8 cellular contexts compared by ENCODE assay signal in the genomic region with DNA sequence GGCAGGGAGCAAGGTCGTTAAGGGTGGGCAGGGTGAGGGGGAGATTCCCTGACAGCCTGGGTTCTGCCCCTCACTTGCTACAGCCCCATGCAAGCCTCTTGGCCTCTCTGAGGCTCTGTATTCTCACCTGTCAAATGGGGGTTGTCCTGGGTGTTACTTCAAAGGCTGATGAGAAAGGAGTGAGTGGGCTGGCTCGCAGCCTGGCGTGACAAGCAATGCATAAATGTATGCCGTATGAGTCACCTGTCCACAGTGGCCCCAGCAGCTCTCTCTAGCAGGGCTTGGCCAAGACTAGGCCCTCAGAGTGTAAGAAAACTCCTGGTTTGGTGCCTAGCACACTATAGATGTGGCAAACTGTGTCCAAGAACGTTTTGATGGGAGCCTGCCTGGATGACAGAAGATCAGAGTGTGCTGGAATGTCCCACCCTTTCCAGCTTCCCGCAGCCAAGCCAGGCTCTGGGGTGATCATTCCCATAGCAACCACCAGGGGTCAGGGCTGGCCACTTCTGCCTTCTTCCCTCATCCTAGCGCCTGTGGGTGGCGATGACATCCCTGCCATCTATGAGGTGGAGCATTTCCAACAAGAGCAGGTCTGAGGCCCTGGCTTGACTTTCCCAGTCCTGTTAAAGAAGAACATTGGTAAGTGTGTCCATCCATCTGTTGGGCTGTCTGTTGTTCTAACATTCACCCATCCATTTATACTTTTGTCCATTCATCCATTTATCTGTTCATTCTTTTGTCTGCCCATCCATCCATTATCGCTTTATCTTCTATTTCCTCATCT. TPM values are rescaled to one million over a fixed set of nuclear protein-coding genes. Genes with fewer than 3 reads are reported as not detected.
DNase-seq lines count a peak whose midpoint lies in the region; ATAC-seq and TF ChIP-seq lines count a peak whose summit lies in the region.

No MANE protein-coding gene starts in this region.

- TF ChIP-seq RAD21 in Ishikawa (IDR thresholded peaks at IDR 0.05; ENCODE audit: low read depth): peak; percentile 93

- H3K4me3 ChIP-seq in osteoblast (ENCODE audit: insufficient read depth, low read length): peak overlapping the region; percentile 3
- no peak overlapping the region for H3K4me3 ChIP-seq in uterus

- peak overlapping the region; percentile 43 for H2AFZ ChIP-seq in osteoblast (ENCODE audit: low read length)

- DNase-seq in EH (ENCODE audit: low read depth): peak; percentile 77
- peak; percentile 88 for DNase-seq in RKO (ENCODE audit: low spot score)
- peak; percentile 87 for DNase-seq in activated effector memory CD4-positive, alpha-beta T cell treated with anti-CD3 and anti-CD28 coated beads, Interleukin-2, amount 50 U/mL, for 16 hours
- peak; percentile 74 to 89 for DNase-seq in foreskin keratinocyte
- DNase-seq in osteoblast (ENCODE audit: insufficient read length, low spot score, missing footprints): peak; percentile 84
- DNase-seq in uterus: peak; percentile 52 to 64

- no peaks in the 10 kb centered on the region for H3K79me2 ChIP-seq in osteoblast (ENCODE audit: insufficient read depth, low read length)

- peak; percentile 94 for TF ChIP-seq CTCF in foreskin keratinocyte (conservative IDR thresholded peaks at IDR 0.05)
- peak; percentile 98 for TF ChIP-seq CTCF in osteoblast (IDR thresholded peaks at IDR 0.05; ENCODE audit: extremely low read depth, low read depth, low read length)
- peak; percentile 70 to 89 (median 78) for TF ChIP-seq CTCF in uterus (IDR thresholded peaks at IDR 0.05)

- no peaks in the 10 kb centered on the region for H4K20me1 ChIP-seq in osteoblast (ENCODE audit: insufficient read depth, low read length)

- H3K27me3 ChIP-seq in foreskin keratinocyte: no peaks in the 10 kb centered on the region
- H3K27me3 ChIP-seq in osteoblast (ENCODE audit: insufficient read depth, low read length): peaks cover 10% of the 10 kb centered on the region
- H3K27me3 ChIP-seq in uterus: no peaks in the 10 kb centered on the region

- peak overlapping the region; percentile 60 for H3K4me2 ChIP-seq in osteoblast (ENCODE audit: insufficient read depth, low read length)

- peak overlapping the region; percentile 43 for H3K27ac ChIP-seq in foreskin keratinocyte
- peak overlapping the region; percentile 44 for H3K27ac ChIP-seq in osteoblast (ENCODE audit: low read depth, low read length)
- peak overlapping the region; percentile 42 to 78 for H3K27ac ChIP-seq in uterus

- H3K36me3 ChIP-seq in osteoblast (ENCODE audit: insufficient read depth, low read length) (no peaks in the 10 kb centered on the region), uterus (no peaks in the 10 kb centered on the region)

- TF ChIP-seq POLR2A in uterus (IDR thresholded peaks at IDR 0.05): no peak

- no peak for TF ChIP-seq EP300 in Ishikawa (IDR thresholded peaks at IDR 0.05; ENCODE audit: borderline replicate concordance)

- intact Hi-C loops in uterus (cut with DNase I; ENCODE audit: low total_unique reads): loop anchor here (10.0 kb wide), 1 partner anchor 54 kb away; no protein-coding TSS in a partner anchor

- ATAC-seq in GM21529 (IDR thresholded peaks at IDR 0.05; ENCODE audit: unreplicated experiment) (peak; percentile 77), foreskin keratinocyte (peak; percentile 92)

- H3K9me3 ChIP-seq in osteoblast (ENCODE audit: low read depth, low read length): no peaks in the 10 kb centered on the region
- no peaks in the 10 kb centered on the region for H3K9me3 ChIP-seq in uterus

- H3K4me1 ChIP-seq in foreskin keratinocyte (peaks cover 13% of the 10 kb centered on the region), osteoblast (ENCODE audit: insufficient read depth, low read length) (peaks cover 16% of the 10 kb centered on the region), uterus (no peaks in the 10 kb centered on the region)

TF ChIP-seq in Ishikawa, 13 proteins besides CTCF, POLR2A, EP300 and RAD21:
- TF ChIP-seq TEAD4 (IDR thresholded peaks at IDR 0.05) (peak; percentile 75; the same call in 1 of the 2 replicates), CEBPB (IDR thresholded peaks at IDR 0.05) (no peak), ZBTB7A (IDR thresholded peaks at IDR 0.05; ENCODE audit: low read depth) (no peak), NFIC (IDR thresholded peaks at IDR 0.05) (peak; percentile 38; the same call in 1 of the 2 replicates), EGR1 (IDR thresholded peaks at IDR 0.05) (no peak), YY1 (IDR thresholded peaks at IDR 0.05; ENCODE audit: low read depth) (no peak), CREB1 (IDR thresholded peaks at IDR 0.05; ENCODE audit: low read depth) (no peak), TAF1 (IDR thresholded peaks at IDR 0.05; ENCODE audit: low read depth) (no peak), TCF12 (IDR thresholded peaks at IDR 0.05; ENCODE audit: low read depth) (0 out of 2 replicates have a peak, but pooled peaks have one; percentile 14), FOXM1 (IDR thresholded peaks at IDR 0.05; ENCODE audit: borderline replicate concordance, low read depth) (no peak)
- TF ChIP-seq, protein P1, sequence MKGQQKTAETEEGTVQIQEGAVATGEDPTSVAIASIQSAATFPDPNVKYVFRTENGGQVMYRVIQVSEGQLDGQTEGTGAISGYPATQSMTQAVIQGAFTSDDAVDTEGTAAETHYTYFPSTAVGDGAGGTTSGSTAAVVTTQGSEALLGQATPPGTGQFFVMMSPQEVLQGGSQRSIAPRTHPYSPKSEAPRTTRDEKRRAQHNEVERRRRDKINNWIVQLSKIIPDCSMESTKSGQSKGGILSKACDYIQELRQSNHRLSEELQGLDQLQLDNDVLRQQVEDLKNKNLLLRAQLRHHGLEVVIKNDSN (IDR thresholded peaks at IDR 0.05): no peak
- TF ChIP-seq, protein P2, sequence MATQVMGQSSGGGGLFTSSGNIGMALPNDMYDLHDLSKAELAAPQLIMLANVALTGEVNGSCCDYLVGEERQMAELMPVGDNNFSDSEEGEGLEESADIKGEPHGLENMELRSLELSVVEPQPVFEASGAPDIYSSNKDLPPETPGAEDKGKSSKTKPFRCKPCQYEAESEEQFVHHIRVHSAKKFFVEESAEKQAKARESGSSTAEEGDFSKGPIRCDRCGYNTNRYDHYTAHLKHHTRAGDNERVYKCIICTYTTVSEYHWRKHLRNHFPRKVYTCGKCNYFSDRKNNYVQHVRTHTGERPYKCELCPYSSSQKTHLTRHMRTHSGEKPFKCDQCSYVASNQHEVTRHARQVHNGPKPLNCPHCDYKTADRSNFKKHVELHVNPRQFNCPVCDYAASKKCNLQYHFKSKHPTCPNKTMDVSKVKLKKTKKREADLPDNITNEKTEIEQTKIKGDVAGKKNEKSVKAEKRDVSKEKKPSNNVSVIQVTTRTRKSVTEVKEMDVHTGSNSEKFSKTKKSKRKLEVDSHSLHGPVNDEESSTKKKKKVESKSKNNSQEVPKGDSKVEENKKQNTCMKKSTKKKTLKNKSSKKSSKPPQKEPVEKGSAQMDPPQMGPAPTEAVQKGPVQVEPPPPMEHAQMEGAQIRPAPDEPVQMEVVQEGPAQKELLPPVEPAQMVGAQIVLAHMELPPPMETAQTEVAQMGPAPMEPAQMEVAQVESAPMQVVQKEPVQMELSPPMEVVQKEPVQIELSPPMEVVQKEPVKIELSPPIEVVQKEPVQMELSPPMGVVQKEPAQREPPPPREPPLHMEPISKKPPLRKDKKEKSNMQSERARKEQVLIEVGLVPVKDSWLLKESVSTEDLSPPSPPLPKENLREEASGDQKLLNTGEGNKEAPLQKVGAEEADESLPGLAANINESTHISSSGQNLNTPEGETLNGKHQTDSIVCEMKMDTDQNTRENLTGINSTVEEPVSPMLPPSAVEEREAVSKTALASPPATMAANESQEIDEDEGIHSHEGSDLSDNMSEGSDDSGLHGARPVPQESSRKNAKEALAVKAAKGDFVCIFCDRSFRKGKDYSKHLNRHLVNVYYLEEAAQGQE (IDR thresholded peaks at IDR 0.05; ENCODE audit: low read depth): no peak
- TF ChIP-seq, protein P3, sequence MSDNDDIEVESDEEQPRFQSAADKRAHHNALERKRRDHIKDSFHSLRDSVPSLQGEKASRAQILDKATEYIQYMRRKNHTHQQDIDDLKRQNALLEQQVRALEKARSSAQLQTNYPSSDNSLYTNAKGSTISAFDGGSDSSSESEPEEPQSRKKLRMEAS (IDR thresholded peaks at IDR 0.05): no peak
TF ChIP-seq in Ishikawa: peak in this region for 3.

RNA-seq across cellular contexts. Expression of a gene that starts 37.2 kb away (rescaled TPM):
- total RNA-seq in foreskin keratinocyte: 40.6 and 64.6 TPM in 2 replicates
- polyA plus RNA-seq in foreskin keratinocyte: 35.5 and 50.5 TPM in 2 replicates
- total RNA-seq in osteoblast: 0.29 and 0.72 TPM in 2 replicates
- 10 to 100 TPM in 1 of 4 donors, 1 to 10 TPM in 3; 6.5 to 87.0 (median 7.8) TPM for total RNA-seq in uterus

RNA-seq across cellular contexts. Expression of a gene that starts 48.8 kb away (rescaled TPM):
- total RNA-seq in foreskin keratinocyte (not detected in 2 replicates), osteoblast (not detected in 2 replicates), uterus (1 to 10 TPM in 1 of 4 donors, under 1 TPM in 2, not detected in 1; 0.14 to 1.5 (median 0.76) TPM)
- polyA plus RNA-seq in foreskin keratinocyte: 0.02 TPM in 1 of 2 replicates, not detected in the other

RNA-seq across cellular contexts. Expression of a gene that starts 54.9 kb away (rescaled TPM):
- total RNA-seq in foreskin keratinocyte (4.9 and 5.1 TPM in 2 replicates), osteoblast (9.8 and 10.6 TPM in 2 replicates), uterus (10 to 100 TPM in 3 of 4 donors, 1 to 10 TPM in 1; 8.7 to 23.6 (median 22.0) TPM)
- 4.0 and 4.2 TPM in 2 replicates for polyA plus RNA-seq in foreskin keratinocyte
